Comparison of ENCODE assay signal across 8 cellular contexts in genomic region chr6:41921712-41921998, GRCh38. TPM values are rescaled to one million over a fixed set of nuclear protein-coding genes. Genes with fewer than 3 reads are reported as not detected.
DNase-seq lines count a peak whose midpoint lies in the region; ATAC-seq and TF ChIP-seq lines count a peak whose summit lies in the region.

No MANE protein-coding gene starts in this region.

- peak; percentile 56 for DNase-seq in RWPE2 (ENCODE audit: low spot score)
- DNase-seq in esophagus muscularis mucosa (ENCODE audit: extremely low spot score) = no peak
- no peak for DNase-seq in osteocyte (ENCODE audit: extremely low spot score, unreplicated experiment)
- DNase-seq in SW 1271 (lab: John Stamatoyannopoulos, UW) = no peak

- H3K4me1 ChIP-seq in ACC112 (ENCODE audit: control insufficient read depth, insufficient read depth, low read length, unreplicated experiment) = peaks cover 38% of the 10 kb centered on the region
- peaks cover 24% of the 10 kb centered on the region for H3K4me1 ChIP-seq in RWPE2 (ENCODE audit: insufficient read depth, poor library complexity, severe bottlenecking)
- peaks cover 37 to 67% (median 54%) of the 10 kb centered on the region in 4 donors for H3K4me1 ChIP-seq in esophagus muscularis mucosa

- intact Hi-C loops in esophagus muscularis mucosa (cut with DNase I) = loop anchor here (2.0 to 10.0 kb wide), 3 partner anchors 121 to 293 kb away; partner anchors contain the start of genes MRPS10 and TOMM6

- H3K4me1 Mint-ChIP-seq in osteocyte (ENCODE audit: unreplicated experiment) = peaks cover 52% of the 10 kb centered on the region

- TF ChIP-seq POLR2A in esophagus muscularis mucosa (IDR thresholded peaks at IDR 0.05; ENCODE audit: low read depth) = no peak

- H3K4me3 ChIP-seq in ACC112 (ENCODE audit: low read depth, low read length) (peak overlapping the region; percentile 75), RWPE2 (ENCODE audit: severe bottlenecking) (peak overlapping the region; percentile 87), esophagus muscularis mucosa (peak overlapping the region; percentile 71 to 92 (median 82))

- H3K27me3 ChIP-seq in ACC112 (ENCODE audit: insufficient read depth, low read length) = no peaks in the 10 kb centered on the region
- H3K27me3 ChIP-seq in RWPE2 (ENCODE audit: insufficient read depth, poor library complexity, severe bottlenecking) = no peaks in the 10 kb centered on the region
- H3K27me3 ChIP-seq in esophagus muscularis mucosa = no peaks in the 10 kb centered on the region

- WGBS in esophagus muscularis mucosa = 0% methylated on average over 18 of the region's 20 CpGs

- H3K36me3 Mint-ChIP-seq in osteocyte (ENCODE audit: unreplicated experiment) = peaks cover 13% of the 10 kb centered on the region

- H3K79me2 ChIP-seq in ACC112 (ENCODE audit: control insufficient read depth, insufficient read depth, low read length, unreplicated experiment) = peaks cover 62% of the 10 kb centered on the region

- H3K36me3 ChIP-seq in ACC112 (ENCODE audit: insufficient read depth, low read length) (peaks cover 12% of the 10 kb centered on the region; the same call in 1 of the 2 replicates), RWPE2 (ENCODE audit: low read depth) (peaks cover 43% of the 10 kb centered on the region), esophagus muscularis mucosa (peaks cover 1 to 21% (median 16%) of the 10 kb centered on the region in 4 donors)

- H3K27me3 Mint-ChIP-seq in osteocyte (ENCODE audit: unreplicated experiment) = no peaks in the 10 kb centered on the region

- peak overlapping the region; percentile 51 for H2AFZ ChIP-seq in ACC112 (ENCODE audit: low read length, unreplicated experiment)

- H3K9me3 ChIP-seq in RWPE2 (ENCODE audit: severe bottlenecking) (no peaks in the 10 kb centered on the region), esophagus muscularis mucosa (no peaks in the 10 kb centered on the region)

- no peak for TF ChIP-seq EP300 in esophagus muscularis mucosa (IDR thresholded peaks at IDR 0.05)

- peak overlapping the region; percentile 100 for H3K27ac Mint-ChIP-seq in osteocyte (ENCODE audit: unreplicated experiment)

- peak overlapping the region; percentile 100 for H3K4me3 Mint-ChIP-seq in osteocyte (ENCODE audit: unreplicated experiment)

- no peak for TF ChIP-seq CTCF in RWPE2 (IDR thresholded peaks at IDR 0.05; ENCODE audit: poor library complexity, severe bottlenecking)
- TF ChIP-seq CTCF in esophagus muscularis mucosa (IDR thresholded peaks at IDR 0.05) = no peak
- no peak for TF ChIP-seq CTCF in osteocyte (IDR thresholded peaks at IDR 0.05)

- peak; percentile 3 for ATAC-seq in GM21723 (IDR thresholded peaks at IDR 0.05; ENCODE audit: unreplicated experiment)
- ATAC-seq in RWPE2 (ENCODE audit: low read depth) = no peak
- ATAC-seq in HG03175 (IDR thresholded peaks at IDR 0.05; ENCODE audit: unreplicated experiment) = no peak
- ATAC-seq in HG03520 (IDR thresholded peaks at IDR 0.05; ENCODE audit: unreplicated experiment) = no peak

- H3K9me3 Mint-ChIP-seq in osteocyte (ENCODE audit: unreplicated experiment) = no peaks in the 10 kb centered on the region

- H3K27ac ChIP-seq in ACC112 (ENCODE audit: low read depth, low read length) (peak overlapping the region; percentile 88), RWPE2 (ENCODE audit: poor library complexity, severe bottlenecking) (peak overlapping the region; percentile 84), esophagus muscularis mucosa (replicated peaks in 1 of 4) (peak overlapping the region; percentile 92 to 99 (median 94))

RNA-seq across cellular contexts. Expression of gene BYSL, which starts 0.4 kb away (rescaled TPM):
- total RNA-seq in esophagus muscularis mucosa (10 to 100 TPM in 2 of 4 donors, 1 to 10 TPM in 2; 5.8 to 11.6 (median 9.2) TPM), osteocyte (20.2 and 22.7 TPM in 2 replicates)

RNA-seq across cellular contexts. Expression of gene MED20, which starts 0.7 kb away (rescaled TPM):
- total RNA-seq in esophagus muscularis mucosa (10 to 100 TPM in 3 of 4 donors, 1 to 10 TPM in 1; 9.6 to 14.9 (median 14.2) TPM), osteocyte (24.3 and 30.0 TPM in 2 replicates)

RNA-seq across cellular contexts. Expression of gene CCND3, which starts 20.0 kb away (rescaled TPM):
- total RNA-seq in esophagus muscularis mucosa (100 to 1,000 TPM; 110 to 167 (median 133) TPM), osteocyte (82.7 and 91.2 TPM in 2 replicates)

RNA-seq across cellular contexts. Expression of gene USP49, which starts 26.5 kb away (rescaled TPM):
- total RNA-seq in esophagus muscularis mucosa (1 to 10 TPM; 1.3 to 2.5 (median 2.3) TPM), osteocyte (5.2 and 5.4 TPM in 2 replicates)
